In the genomic region with DNA sequence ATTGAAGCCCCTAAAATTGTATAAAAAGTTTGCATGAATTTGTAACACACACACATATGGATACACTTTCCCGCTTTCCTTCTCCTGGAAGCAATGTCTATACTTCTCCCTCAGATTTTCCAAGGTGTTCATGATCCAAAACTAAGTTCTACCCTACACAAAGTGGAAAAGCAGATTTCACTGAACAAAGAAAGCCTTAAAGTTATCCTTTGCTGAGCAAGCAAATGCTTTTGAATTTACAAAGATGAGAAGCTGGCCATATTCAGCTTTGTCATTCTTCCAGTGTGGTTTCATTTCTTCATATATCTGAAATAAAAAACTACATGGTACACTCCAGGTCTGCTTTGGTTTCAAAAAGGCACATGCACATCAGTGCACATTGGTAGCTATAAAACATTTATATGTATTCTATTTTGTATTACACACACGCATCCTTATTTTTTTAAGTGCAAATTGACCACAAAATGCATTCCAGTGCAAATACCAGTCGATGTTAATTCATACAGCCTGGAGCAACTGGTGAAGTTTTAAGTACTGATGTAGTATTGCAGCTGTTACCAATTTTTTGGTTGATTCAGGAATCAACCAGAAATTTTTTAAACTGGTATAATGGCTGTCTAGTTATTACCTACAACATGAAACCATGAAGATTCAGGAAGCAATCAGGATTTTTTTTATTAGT, we compare ENCODE assay signal across 16 cellular contexts.
DNase-seq lines count a peak whose midpoint lies in the region; ATAC-seq, FAIRE-seq and TF ChIP-seq lines count a peak whose summit lies in the region.
"Had no signal": no experiment of that assay in that cellular context is flagged by ENCODE, and none has a peak within 500 bp of the region (broad histone marks: within the 10 kb centered on the region; RNA-seq: fewer than 3 reads in every experiment).

No MANE protein-coding gene starts in this region.

- H3K4me1 Mint-ChIP-seq in CD8-positive, alpha-beta memory T cell = peaks cover 9 to 34% (median 21%) of the 10 kb centered on the region in 3 donors

- no peaks in the 10 kb centered on the region for H3K9me3 ChIP-seq in K562 (replicated peaks; ENCODE audit: control insufficient read depth, insufficient read depth, low read depth, low read length)
- H3K9me3 ChIP-seq in CD8-positive, alpha-beta memory T cell (ENCODE audit: low read length) = no peaks in the 10 kb centered on the region
- H3K9me3 ChIP-seq: BLaER1 treated with 17β-estradiol and CSF1 and Interleukin-3, amounts not matched to agents 10 nM and 100 nM; MG63 had no signal

- POLR2A ChIA-PET in K562 (lab: Yijun Ruan, JAX) = interaction anchor here (0.6 to 0.9 kb wide), 3 partner anchors 11 to 57 kb away, joined by 3 read pairs; no protein-coding TSS in a partner anchor
- POLR2A ChIA-PET in CD8-positive, alpha-beta memory T cell (lab: Charles Lee) = no interaction called here

- H3K9ac ChIP-seq in K562 (ENCODE audit: insufficient read depth in 1 of 2, low read depth in 2 of 2, low read length in 2 of 2) = no peak overlapping the region
- H3K9ac ChIP-seq: BLaER1 treated with 17β-estradiol and CSF1 and Interleukin-3, amounts not matched to agents 10 nM and 100 nM had no signal

- no peak for ATAC-seq in K562
- ATAC-seq: left cardiac atrium had no signal

- H2AFZ ChIP-seq in K562 (ENCODE audit: low read depth, low read length) = no peak overlapping the region

- H3K36me3 ChIP-seq in K562 (ENCODE audit: control insufficient read depth, insufficient read depth, low read length) = peaks cover 29% of the 10 kb centered on the region; the same call in 2 of the 3 replicates
- H3K36me3 ChIP-seq in CD8-positive, alpha-beta memory T cell (ENCODE audit: insufficient read depth, low read length) = no peaks in the 10 kb centered on the region

- TF ChIP-seq POLR2A in K562 (conservative IDR thresholded peaks at IDR 0.05) (no peak), GM12891 (IDR thresholded peaks at IDR 0.05; ENCODE audit: low read depth, low read length) (no peak)

- H3K4me3 ChIP-seq in K562 = no peak overlapping the region
- no peak overlapping the region for H3K4me3 ChIP-seq in CD8-positive, alpha-beta memory T cell (ENCODE audit: low read length)
- H3K4me3 ChIP-seq: BLaER1 treated with 17β-estradiol and CSF1 and Interleukin-3, amounts not matched to agents 10 nM and 100 nM; MG63 had no signal

- no peaks in the 10 kb centered on the region for H3K27me3 ChIP-seq in K562 (ENCODE audit: control insufficient read depth in 2 of 2, insufficient read depth in 2 of 2, low read length in 2 of 2)
- H3K27me3 ChIP-seq in CD8-positive, alpha-beta memory T cell (ENCODE audit: insufficient read depth, low read length, poor library complexity, severe bottlenecking) = no peaks in the 10 kb centered on the region
- H3K27me3 ChIP-seq: BLaER1 treated with 17β-estradiol and CSF1 and Interleukin-3, amounts not matched to agents 10 nM and 100 nM; MG63 had no signal

- H3K4me2 ChIP-seq in K562 (ENCODE audit: insufficient read depth, low read length) = no peak overlapping the region

- H3K36me3 Mint-ChIP-seq in CD8-positive, alpha-beta memory T cell = peaks cover 0 to 12% (median 6%) of the 10 kb centered on the region in 3 donors

- intact Hi-C loops in K562 (cut with micrococcal nuclease) = no loop called here

- FAIRE-seq in HTR-8/SVneo (lab: Jason Lieb, UNC) (no peak), K562 (lab: Jason Lieb, UNC) (no peak), GM12891 (lab: Jason Lieb, UNC) (no peak)

- in situ Hi-C loops in K562 (cut with MboI) = no loop called here

- no TSS peak for BruUV-seq in K562 (replicated peaks; lab: Mats Ljungman, UMichigan)

- no peaks in the 10 kb centered on the region for H3K9me1 ChIP-seq in K562 (ENCODE audit: control insufficient read depth, insufficient read depth, low read length)

- H3K27ac ChIP-seq in K562 (ENCODE audit: extremely low read depth, low read depth, low read length) = no peak overlapping the region
- no peak overlapping the region for H3K27ac ChIP-seq in CD8-positive, alpha-beta memory T cell (ENCODE audit: low read depth, low read length)
- H3K27ac ChIP-seq: BLaER1 treated with 17β-estradiol and CSF1 and Interleukin-3, amounts not matched to agents 10 nM and 100 nM had no signal

- WGBS in K562 (ENCODE audit: insufficient coverage, low coverage, missing lambda C conversion rate) = 40% methylated on average over 3 of the region's 3 CpGs

- no peaks in the 10 kb centered on the region for H3K27me3 Mint-ChIP-seq in CD8-positive, alpha-beta memory T cell
- H3K27me3 Mint-ChIP-seq: activated B cell treated with CpG ODN at 0.5 μM for 24 hours; activated T-cell treated with anti-CD3 and anti-CD28 coated beads, Interleukin-2, amount 50 U/mL, for 24 hours had no signal

- H3K4me1 ChIP-seq in K562 (replicated peaks in 1 of 2; ENCODE audit: control insufficient read depth in 2 of 2, insufficient read depth in 2 of 2, low read length in 2 of 2) = no peaks in the 10 kb centered on the region; a peak in 1 of 5 replicates
- H3K4me1 ChIP-seq in CD8-positive, alpha-beta memory T cell (ENCODE audit: insufficient read depth, low read length) = no peaks in the 10 kb centered on the region

- no peak for TF ChIP-seq CTCF in K562 (IDR thresholded peaks at IDR 0.05 in 2 of 3, conservative IDR thresholded peaks at IDR 0.05 in 1 of 3; ENCODE audit: insufficient read depth in 2 of 3, low read depth in 1 of 3, low read length in 3 of 3)

- peaks cover 0 to 1% (median 0%) of the 10 kb centered on the region in 5 donors for H3K9me3 Mint-ChIP-seq in CD8-positive, alpha-beta memory T cell
- H3K9me3 Mint-ChIP-seq: activated B cell treated with CpG ODN at 0.5 μM for 24 hours; activated T-cell treated with anti-CD3 and anti-CD28 coated beads, Interleukin-2, amount 50 U/mL, for 24 hours had no signal

- TF ChIP-seq EP300 in K562 (IDR thresholded peaks at IDR 0.05; ENCODE audit: low read length) = no peak

- H3K27ac Mint-ChIP-seq in CD8-positive, alpha-beta memory T cell = peak overlapping the region in 1 of 8 donors; percentile 63
- H3K27ac Mint-ChIP-seq: activated B cell treated with CpG ODN at 0.5 μM for 24 hours; activated T-cell treated with anti-CD3 and anti-CD28 coated beads, Interleukin-2, amount 50 U/mL, for 24 hours had no signal

- DNase-seq in AG08396 (ENCODE audit: low spot score) (peak; percentile 64), HTR-8/SVneo (ENCODE audit: insufficient read length, low spot score) (peak; percentile 60), K562 (ENCODE audit: extremely low read depth in 1 of 4, low spot score in 3 of 4) (peak in 1 of 4 experiments; percentile 10), iris pigment epithelial cell (ENCODE audit: low read depth) (peak; percentile 84), cortex of kidney (lab: John Stamatoyannopoulos, UW) (no peak), NCI-H526 (lab: John Stamatoyannopoulos, UW) (no peak), GM12891 (ENCODE audit: insufficient read length, low spot score) (no peak)
- no peak for DNase-seq in CD8-positive, alpha-beta memory T cell
- DNase-seq: activated B cell treated with CpG ODN at 0.5 μM for 24 hours; activated T-cell treated with anti-CD3 and anti-CD28 coated beads, Interleukin-2, amount 50 U/mL, for 24 hours; aorta; GDM1; left cardiac atrium; MG63; NCI-H2227 treated with DMSO at 0.1 percent for 48 hours had no signal

- H3K79me2 ChIP-seq in K562 (ENCODE audit: control insufficient read depth, insufficient read depth, low read length) = no peaks in the 10 kb centered on the region

- H3K4me3 Mint-ChIP-seq in CD8-positive, alpha-beta memory T cell = no peak overlapping the region
- H3K4me3 Mint-ChIP-seq: activated B cell treated with CpG ODN at 0.5 μM for 24 hours; activated T-cell treated with anti-CD3 and anti-CD28 coated beads, Interleukin-2, amount 50 U/mL, for 24 hours had no signal

- H4K20me1 ChIP-seq in K562 (replicated peaks; ENCODE audit: control insufficient read depth, insufficient read depth, low read length) = no peaks in the 10 kb centered on the region
- H4K20me1 ChIP-seq: BLaER1 treated with 17β-estradiol and CSF1 and Interleukin-3, amounts not matched to agents 10 nM and 100 nM had no signal

- TF ChIP-seq RAD21 in K562 (CRISPR knock-in tag; conservative IDR thresholded peaks at IDR 0.05 in 1 of 2, IDR thresholded peaks at IDR 0.05 in 1 of 2) = no peak

- CTCF ChIA-PET in K562 (lab: Yijun Ruan, JAX; ENCODE audit: low intra/inter-chr PET ratio) = no interaction called here
- CTCF ChIA-PET in CD8-positive, alpha-beta memory T cell (lab: Charles Lee) = no interaction called here

TF ChIP-seq in K562, 482 proteins besides CTCF, POLR2A, EP300 and RAD21 (continues in another document):
- no peak for TF ChIP-seq ZBTB26 (CRISPR knock-in tag; IDR thresholded peaks at IDR 0.05)
- TF ChIP-seq C11orf30 (IDR thresholded peaks at IDR 0.05; ENCODE audit: low read depth) = peak; percentile 58
- peak; percentile 60; the same call in 1 of the 2 replicates for TF ChIP-seq ZNF316 (IDR thresholded peaks at IDR 0.05)
- no peak for TF ChIP-seq NFE2 (IDR thresholded peaks at IDR 0.05; ENCODE audit: low read depth)
- 0 out of 2 replicates have a peak, but pooled peaks have one; percentile 16 for TF ChIP-seq MAFG (tag; conservative IDR thresholded peaks at IDR 0.05)

TF ChIP-seq in GM12891, 5 proteins besides CTCF, POLR2A, EP300 and RAD21:
- TF ChIP-seq TAF1 (IDR thresholded peaks at IDR 0.05; ENCODE audit: low read depth, low read length) = no peak
- no peak for TF ChIP-seq SPI1 (IDR thresholded peaks at IDR 0.05; ENCODE audit: low read depth, low read length)
- TF ChIP-seq POU2F2 (IDR thresholded peaks at IDR 0.05; ENCODE audit: low read depth, low read length) = no peak
- no peak for TF ChIP-seq POLR2AphosphoS5 (IDR thresholded peaks at IDR 0.05; ENCODE audit: low read depth, low read length)
- no peak for TF ChIP-seq PAX5 (IDR thresholded peaks at IDR 0.05; ENCODE audit: insufficient read depth, low read length, severe bottlenecking)

Comparison
In these comparisons a context has a peak if more than half of its experiments do, and no peak if none do; other contexts are left out.
1. DNase-seq: peak in AG08396 (single experiment), HTR-8/SVneo (single experiment) and iris pigment epithelial cell (single experiment); none in cortex of kidney (single experiment), NCI-H526 (0 of 2), CD8-positive, alpha-beta memory T cell (0 of 5) and GM12891 (single experiment).